In genomic region chr2:119364798-119365197, GRCh38 we compare ENCODE assay signal across 11 cellular contexts. TPM values are rescaled to one million over a fixed set of nuclear protein-coding genes. Genes with fewer than 3 reads are reported as not detected.
DNase-seq lines count a peak whose midpoint lies in the region; ATAC-seq and TF ChIP-seq lines count a peak whose summit lies in the region.
"Had no signal": no experiment of that assay in that cellular context is flagged by ENCODE, and none has a peak within 500 bp of the region (broad histone marks: within the 10 kb centered on the region; RNA-seq: fewer than 3 reads in every experiment).

No MANE protein-coding gene starts in this region.

- no peak for DNase-seq in activated CD4-positive, alpha-beta T cell treated with anti-CD3 and anti-CD28 coated beads for 36 hours
- no peak for DNase-seq in activated CD4-positive, alpha-beta T cell treated with anti-CD3 and anti-CD28 coated beads for 4 hours
- DNase-seq in coronary artery (ENCODE audit: low spot score) (no peak), NOMO-1 treated with DMSO at 0.1 percent for 48 hours (lab: John Stamatoyannopoulos, UW; ENCODE audit: unreplicated experiment) (no peak)
- DNase-seq: NCI-H1694 treated with DMSO at 0.1 percent for 48 hours; posterior cingulate gyrus; stimulated activated CD4-positive, alpha-beta T cell treated with anti-CD3 and anti-CD28 coated beads, Interleukin-4, amount 100 ng/mL, for 24 hours had no signal

- H4K20me1 ChIP-seq in OCI-LY1 (ENCODE audit: insufficient read depth, low read length) = no peaks in the 10 kb centered on the region

- no peaks in the 10 kb centered on the region for H3K27me3 Mint-ChIP-seq in activated CD4-positive, alpha-beta T cell treated with anti-CD3 and anti-CD28 coated beads for 36 hours

- ATAC-seq in activated CD4-positive, alpha-beta T cell treated with anti-CD3 and anti-CD28 coated beads for 36 hours = no peak
- ATAC-seq in HG03196 (IDR thresholded peaks at IDR 0.05; ENCODE audit: unreplicated experiment) (no peak), HG03469 (IDR thresholded peaks at IDR 0.05; ENCODE audit: unreplicated experiment) (no peak)

- no peak overlapping the region for H2AFZ ChIP-seq in OCI-LY1 (ENCODE audit: low read length)
- H2AFZ ChIP-seq in parathyroid adenoma = no peak overlapping the region

- CTCF ChIA-PET in activated CD4-positive, alpha-beta T cell treated with anti-CD3 and anti-CD28 coated beads for 36 hours (lab: Charles Lee) = no interaction called here

- H3K27me3 ChIP-seq in OCI-LY1 (ENCODE audit: insufficient read depth, low read length) = no peaks in the 10 kb centered on the region
- H3K27me3 ChIP-seq in parathyroid adenoma (ENCODE audit: control insufficient read depth, insufficient read depth, low read length) = no peaks in the 10 kb centered on the region

- peaks cover 23% of the 10 kb centered on the region for H3K4me1 ChIP-seq in OCI-LY1 (ENCODE audit: insufficient read depth, low read length, severe bottlenecking)
- peaks cover 31% of the 10 kb centered on the region for H3K4me1 ChIP-seq in parathyroid adenoma

- H3K36me3 ChIP-seq in OCI-LY1 (ENCODE audit: insufficient read depth, low read length) (peaks cover 16% of the 10 kb centered on the region), parathyroid adenoma (ENCODE audit: control insufficient read depth, insufficient read depth, low read length) (no peaks in the 10 kb centered on the region)

- H3K36me3 Mint-ChIP-seq in activated CD4-positive, alpha-beta T cell treated with anti-CD3 and anti-CD28 coated beads for 36 hours (ENCODE audit: low read depth) = peaks cover 26% of the 10 kb centered on the region

- H3K4me2 ChIP-seq in OCI-LY1 (ENCODE audit: low read length) (peak overlapping the region; percentile 76), parathyroid adenoma (ENCODE audit: low read length) (peak overlapping the region; percentile 93)

- intact Hi-C loops in activated CD4-positive, alpha-beta T cell treated with anti-CD3 and anti-CD28 coated beads for 36 hours (cut with DNase I, micrococcal nuclease) = loop anchor here (5.0 to 10.0 kb wide), 7 partner anchors 53 to 1352 kb away; partner anchors contain the start of genes CCDC93 (in 1 of the 2), EPB41L5 (in 1 of the 2), INSIG2 (in 1 of the 2) and PTPN4 (in 1 of the 2)

- H3K79me2 ChIP-seq in OCI-LY1 (ENCODE audit: insufficient read depth, low read length) (peaks cover 12% of the 10 kb centered on the region; the same call in 1 of the 2 replicates), parathyroid adenoma (peaks cover 30% of the 10 kb centered on the region)

- no peaks in the 10 kb centered on the region for H3K9me3 Mint-ChIP-seq in activated CD4-positive, alpha-beta T cell treated with anti-CD3 and anti-CD28 coated beads for 36 hours (ENCODE audit: low read depth)

- H3K27ac ChIP-seq in OCI-LY1 (ENCODE audit: low read depth, low read length, poor library complexity, severe bottlenecking) (no peak overlapping the region), coronary artery (no peak overlapping the region), parathyroid adenoma (peak overlapping the region; percentile 98)

- no peak for TF ChIP-seq CTCF in OCI-LY1 (IDR thresholded peaks at IDR 0.05; ENCODE audit: low read length)
- no peak for TF ChIP-seq CTCF in coronary artery (IDR thresholded peaks at IDR 0.05)
- TF ChIP-seq CTCF in parathyroid adenoma (IDR thresholded peaks at IDR 0.05) = no peak

- H3K4me1 Mint-ChIP-seq in activated CD4-positive, alpha-beta T cell treated with anti-CD3 and anti-CD28 coated beads for 36 hours = peaks cover 35% of the 10 kb centered on the region

- no peaks in the 10 kb centered on the region for H3K9me2 ChIP-seq in OCI-LY1 (ENCODE audit: low read depth, low read length)

- H3K9ac ChIP-seq in OCI-LY1 (ENCODE audit: low read length) = no peak overlapping the region
- H3K9ac ChIP-seq in parathyroid adenoma = no peak overlapping the region

- POLR2A ChIA-PET in activated CD4-positive, alpha-beta T cell treated with anti-CD3 and anti-CD28 coated beads for 36 hours (lab: Charles Lee) = no interaction called here

- no peaks in the 10 kb centered on the region for H3F3A ChIP-seq in OCI-LY1 (ENCODE audit: insufficient read depth, low read length)

- H3K4me3 ChIP-seq in OCI-LY1 (ENCODE audit: low read depth, low read length, poor library complexity, severe bottlenecking) (peak overlapping the region; percentile 96), coronary artery (peak overlapping the region; percentile 80), parathyroid adenoma (ENCODE audit: low read depth, low read length) (peak overlapping the region; percentile 94)

- H3K27ac Mint-ChIP-seq in activated CD4-positive, alpha-beta T cell treated with anti-CD3 and anti-CD28 coated beads for 36 hours = peak overlapping the region; percentile 43

- peak overlapping the region; percentile 92 for H3K4me3 Mint-ChIP-seq in activated CD4-positive, alpha-beta T cell treated with anti-CD3 and anti-CD28 coated beads for 36 hours

- no peaks in the 10 kb centered on the region for H3K9me3 ChIP-seq in OCI-LY1 (ENCODE audit: low read length)
- H3K9me3 ChIP-seq in parathyroid adenoma (ENCODE audit: control insufficient read depth, low read length) = no peaks in the 10 kb centered on the region

RNA-seq across cellular contexts. Expression of gene C2orf76, which starts 1.8 kb away (rescaled TPM):
- 1 to 10 TPM; 8.9 to 9.9 TPM for total RNA-seq in activated CD4-positive, alpha-beta T cell treated with anti-CD3 and anti-CD28 coated beads for 36 hours

RNA-seq across cellular contexts. Expression of gene DBI, which starts 2.0 kb away (rescaled TPM):
- total RNA-seq in activated CD4-positive, alpha-beta T cell treated with anti-CD3 and anti-CD28 coated beads for 36 hours = 100 to 1,000 TPM; 123 to 151 TPM
